Comparison of ENCODE assay signal across 21 cellular contexts in genomic region chr1:210361665-210362064, GRCh38.
"Had no signal": no experiment of that assay in that cellular context is flagged by ENCODE, and none has a peak within 500 bp of the region (broad histone marks: within the 10 kb centered on the region; RNA-seq: fewer than 3 reads in every experiment).

No MANE protein-coding gene starts in this region.

- H3K36me3 Mint-ChIP-seq: naive B cell; natural killer cell; stimulated activated effector memory CD8-positive, alpha-beta T cell treated with anti-CD3 and anti-CD28 coated beads, Interleukin-12 subunit alpha, Interleukin-12 subunit beta, amount 100 ng/mL, for 72 hours; type B pancreatic cell had no signal

- H3K27me3 ChIP-seq: ovary, spleen, suprapubic skin, tibial artery, uterus had no signal

- H3K36me3 ChIP-seq: lower lobe of right lung, ovary, suprapubic skin, thoracic aorta, tibial artery, uterus had no signal

- H3K9me3 Mint-ChIP-seq: naive B cell; natural killer cell; nephron progenitor cell; stimulated activated effector memory CD8-positive, alpha-beta T cell treated with anti-CD3 and anti-CD28 coated beads, Interleukin-12 subunit alpha, Interleukin-12 subunit beta, amount 100 ng/mL, for 72 hours; stimulated activated naive CD8-positive, alpha-beta T cell treated with anti-CD3 and anti-CD28 coated beads, Interleukin-15, Interleukin-2, amounts not matched to agents 100 ng/mL and 50 ng/mL, for 24 hours; type B pancreatic cell had no signal

- H3K4me1 ChIP-seq: spleen had no signal

- H3K9me3 ChIP-seq: lower lobe of right lung, ovary, spleen, suprapubic skin, thoracic aorta, uterus had no signal

- H3K27ac ChIP-seq: lower lobe of right lung, ovary, spleen, suprapubic skin, tibial artery, uterus had no signal

- H3K4me3 ChIP-seq: lower lobe of right lung, ovary, spleen, suprapubic skin, thoracic aorta, tibial artery, uterus had no signal

- H3K4me3 Mint-ChIP-seq: naive B cell; natural killer cell; nephron progenitor cell; stimulated activated effector memory CD8-positive, alpha-beta T cell treated with anti-CD3 and anti-CD28 coated beads, Interleukin-12 subunit alpha, Interleukin-12 subunit beta, amount 100 ng/mL, for 72 hours; stimulated activated naive CD8-positive, alpha-beta T cell treated with anti-CD3 and anti-CD28 coated beads, Interleukin-15, Interleukin-2, amounts not matched to agents 100 ng/mL and 50 ng/mL, for 24 hours; type B pancreatic cell had no signal

- H3K4me1 Mint-ChIP-seq: natural killer cell; stimulated activated effector memory CD8-positive, alpha-beta T cell treated with anti-CD3 and anti-CD28 coated beads, Interleukin-12 subunit alpha, Interleukin-12 subunit beta, amount 100 ng/mL, for 72 hours had no signal

- DNase-seq: hippocampal formation; left cardiac atrium; lower lobe of right lung; mammary epithelial cell; mesenchymal stem cell; naive B cell; natural killer cell; nephron progenitor cell; ovary; small intestine; spleen; stimulated activated CD4-positive, alpha-beta T cell treated with anti-CD3 and anti-CD28 coated beads, Interleukin-4, amount 100 ng/mL, for 24 hours; stimulated activated naive CD4-positive, alpha-beta T cell; tibial artery; uterus had no signal

- H3K27me3 Mint-ChIP-seq: naive B cell; progenitor cell of endocrine pancreas; stimulated activated naive CD8-positive, alpha-beta T cell treated with anti-CD3 and anti-CD28 coated beads, Interleukin-15, Interleukin-2, amounts not matched to agents 100 ng/mL and 50 ng/mL, for 24 hours; type B pancreatic cell had no signal

- H3K27ac Mint-ChIP-seq: natural killer cell; nephron progenitor cell; progenitor cell of endocrine pancreas; stimulated activated effector memory CD8-positive, alpha-beta T cell treated with anti-CD3 and anti-CD28 coated beads, Interleukin-12 subunit alpha, Interleukin-12 subunit beta, amount 100 ng/mL, for 72 hours; stimulated activated naive CD8-positive, alpha-beta T cell treated with anti-CD3 and anti-CD28 coated beads, Interleukin-15, Interleukin-2, amounts not matched to agents 100 ng/mL and 50 ng/mL, for 24 hours; type B pancreatic cell had no signal
